Comparison of ENCODE assay signal across 9 cellular contexts in genomic region chr17:81483862-81484194, GRCh38. TPM values are rescaled to one million over a fixed set of nuclear protein-coding genes. Genes with fewer than 3 reads are reported as not detected.
DNase-seq lines count a peak whose midpoint lies in the region; ATAC-seq and TF ChIP-seq lines count a peak whose summit lies in the region.
"Had no signal": no experiment of that assay in that cellular context is flagged by ENCODE, and none has a peak within 500 bp of the region (broad histone marks: within the 10 kb centered on the region; RNA-seq: fewer than 3 reads in every experiment).

No MANE protein-coding gene starts in this region.

- no peaks in the 10 kb centered on the region for H3K36me3 ChIP-seq in DOHH2 (ENCODE audit: control insufficient read depth, low read length)
- no peaks in the 10 kb centered on the region for H3K36me3 ChIP-seq in OCI-LY1 (ENCODE audit: insufficient read depth, low read length)
- H3K36me3 ChIP-seq in rectal smooth muscle tissue (ENCODE audit: control insufficient read depth, insufficient read depth, low read length), result no peaks in the 10 kb centered on the region

- no peak for DNase-seq in fibroblast of villous mesenchyme (ENCODE audit: low read depth)
- no peak for DNase-seq in activated CD4-positive, alpha-beta memory T cell treated with anti-CD3 and anti-CD28 coated beads for 36 hours
- no peak for DNase-seq in NCI-H1105 (lab: John Stamatoyannopoulos, UW)
- DNase-seq in activated T-cell treated with anti-CD3 and anti-CD28 coated beads for 4 hours, result no peak

- H3K27ac ChIP-seq in DOHH2 (ENCODE audit: low read depth, low read length) (no peak overlapping the region), OCI-LY1 (ENCODE audit: low read depth, low read length, poor library complexity, severe bottlenecking) (no peak overlapping the region), rectal smooth muscle tissue (ENCODE audit: low read depth, low read length) (no peak overlapping the region)
- H3K27ac ChIP-seq: epithelial cell of prostate had no signal

- no peak overlapping the region for H3K27ac Mint-ChIP-seq in activated CD4-positive, alpha-beta memory T cell treated with anti-CD3 and anti-CD28 coated beads for 36 hours

- H3K27me3 ChIP-seq in DOHH2 (ENCODE audit: control insufficient read depth, low read length), result no peaks in the 10 kb centered on the region
- H3K27me3 ChIP-seq in OCI-LY1 (ENCODE audit: insufficient read depth, low read length), result no peaks in the 10 kb centered on the region
- peaks cover 12% of the 10 kb centered on the region for H3K27me3 ChIP-seq in rectal smooth muscle tissue (ENCODE audit: control insufficient read depth, insufficient read depth, low read length)

- no peaks in the 10 kb centered on the region for H3K9me3 ChIP-seq in DOHH2 (ENCODE audit: control insufficient read depth, insufficient read depth, low read length)
- H3K9me3 ChIP-seq in OCI-LY1 (ENCODE audit: low read length), result no peaks in the 10 kb centered on the region

- H3F3A ChIP-seq in DOHH2 (ENCODE audit: control insufficient read depth, insufficient read depth) (no peaks in the 10 kb centered on the region), OCI-LY1 (ENCODE audit: insufficient read depth, low read length) (no peaks in the 10 kb centered on the region)

- no peaks in the 10 kb centered on the region for H3K9me2 ChIP-seq in DOHH2 (replicated peaks; ENCODE audit: control insufficient read depth, low read length)
- no peaks in the 10 kb centered on the region for H3K9me2 ChIP-seq in OCI-LY1 (ENCODE audit: low read depth, low read length)

- H3K9ac ChIP-seq in OCI-LY1 (ENCODE audit: low read length) (peak overlapping the region; percentile 49; the same call in 1 of the 2 replicates), rectal smooth muscle tissue (ENCODE audit: low read length) (no peak overlapping the region)

- H3K4me1 ChIP-seq in DOHH2 (ENCODE audit: control insufficient read depth, low read length), result peaks cover 29% of the 10 kb centered on the region
- H3K4me1 ChIP-seq in OCI-LY1 (ENCODE audit: insufficient read depth, low read length, severe bottlenecking), result peaks cover 21% of the 10 kb centered on the region
- H3K4me1 ChIP-seq in rectal smooth muscle tissue (ENCODE audit: control insufficient read depth, insufficient read depth, low read length), result peaks cover 2% of the 10 kb centered on the region

- no peak for ATAC-seq in HG03108 (IDR thresholded peaks at IDR 0.05; ENCODE audit: unreplicated experiment)

- intact Hi-C loops in activated CD4-positive, alpha-beta memory T cell treated with anti-CD3 and anti-CD28 coated beads for 36 hours (cut with micrococcal nuclease), result loop anchor here (2.0 to 5.0 kb wide), 3 partner anchors 87 to 232 kb away; partner anchors contain the start of genes BAHCC1 and SLC38A10

- H3K4me3 ChIP-seq in DOHH2 (ENCODE audit: low read length), result peak overlapping the region; percentile 70
- H3K4me3 ChIP-seq in OCI-LY1 (ENCODE audit: low read depth, low read length, poor library complexity, severe bottlenecking), result peak overlapping the region; percentile 53
- H3K4me3 ChIP-seq in fibroblast of villous mesenchyme (ENCODE audit: low read depth, low read length), result peak overlapping the region; percentile 25
- peak overlapping the region; percentile 38 for H3K4me3 ChIP-seq in rectal smooth muscle tissue (ENCODE audit: low read length)

- H2AFZ ChIP-seq in OCI-LY1 (ENCODE audit: low read length), result no peak overlapping the region

- H3K27me3 Mint-ChIP-seq in activated CD4-positive, alpha-beta memory T cell treated with anti-CD3 and anti-CD28 coated beads for 36 hours, result peaks cover 31% of the 10 kb centered on the region

- CTCF ChIA-PET in activated CD4-positive, alpha-beta memory T cell treated with anti-CD3 and anti-CD28 coated beads for 36 hours (lab: Charles Lee), result interaction anchor here (1.3 to 3.7 kb wide), 7 partner anchors 11 to 238 kb away, joined by 3 to 58 read pairs (median 12); partner anchors contain the start of gene SLC38A10

- TF ChIP-seq CTCF in DOHH2 (IDR thresholded peaks at IDR 0.05; ENCODE audit: low read depth, low read length, poor library complexity, severe bottlenecking), result no peak
- TF ChIP-seq CTCF in OCI-LY1 (IDR thresholded peaks at IDR 0.05; ENCODE audit: low read length), result no peak
- no peak for TF ChIP-seq CTCF in fibroblast of villous mesenchyme (IDR thresholded peaks at IDR 0.05; ENCODE audit: insufficient read depth, low read depth, low read length)

- H3K4me1 Mint-ChIP-seq in activated CD4-positive, alpha-beta memory T cell treated with anti-CD3 and anti-CD28 coated beads for 36 hours (ENCODE audit: low read depth), result peaks cover 11% of the 10 kb centered on the region

- H3K4me2 ChIP-seq in DOHH2 (ENCODE audit: low read length) (peak overlapping the region; percentile 85), OCI-LY1 (ENCODE audit: low read length) (peak overlapping the region; percentile 78)

- no peaks in the 10 kb centered on the region for H3K36me3 Mint-ChIP-seq in activated CD4-positive, alpha-beta memory T cell treated with anti-CD3 and anti-CD28 coated beads for 36 hours

- H3K79me2 ChIP-seq in DOHH2 (ENCODE audit: control insufficient read depth, low read length) (no peaks in the 10 kb centered on the region), OCI-LY1 (ENCODE audit: insufficient read depth, low read length) (no peaks in the 10 kb centered on the region)

- no peak overlapping the region for H3K4me3 Mint-ChIP-seq in activated CD4-positive, alpha-beta memory T cell treated with anti-CD3 and anti-CD28 coated beads for 36 hours

- H4K20me1 ChIP-seq in DOHH2 (ENCODE audit: control insufficient read depth, insufficient read depth, low read depth, low read length) (no peaks in the 10 kb centered on the region), OCI-LY1 (ENCODE audit: insufficient read depth, low read length) (no peaks in the 10 kb centered on the region)

- no peaks in the 10 kb centered on the region for H3K9me3 Mint-ChIP-seq in activated CD4-positive, alpha-beta memory T cell treated with anti-CD3 and anti-CD28 coated beads for 36 hours

- POLR2A ChIA-PET in activated CD4-positive, alpha-beta memory T cell treated with anti-CD3 and anti-CD28 coated beads for 36 hours (lab: Charles Lee), result interaction anchor here (1.0 to 1.4 kb wide), 2 partner anchors 30 to 69 kb away, joined by 4 to 5 read pairs; partner anchors contain the start of gene FAAP100

RNA-seq across cellular contexts. Expression of gene ACTG1, which starts 28.8 kb away (rescaled TPM):
- 10,242 and 13,686 TPM in 2 replicates for total RNA-seq in fibroblast of villous mesenchyme
- 1,000 to 10,000 TPM; 3,773 to 3,928 TPM for total RNA-seq in activated CD4-positive, alpha-beta memory T cell treated with anti-CD3 and anti-CD28 coated beads for 36 hours

RNA-seq across cellular contexts. Expression of gene FSCN2, which starts 44.3 kb away (rescaled TPM):
- total RNA-seq in fibroblast of villous mesenchyme, result 1.7 and 3.5 TPM in 2 replicates
- under 1 TPM; 0.33 to 0.46 TPM for total RNA-seq in activated CD4-positive, alpha-beta memory T cell treated with anti-CD3 and anti-CD28 coated beads for 36 hours
